ENCODE assay signal across 9 cellular contexts in the genomic region with DNA sequence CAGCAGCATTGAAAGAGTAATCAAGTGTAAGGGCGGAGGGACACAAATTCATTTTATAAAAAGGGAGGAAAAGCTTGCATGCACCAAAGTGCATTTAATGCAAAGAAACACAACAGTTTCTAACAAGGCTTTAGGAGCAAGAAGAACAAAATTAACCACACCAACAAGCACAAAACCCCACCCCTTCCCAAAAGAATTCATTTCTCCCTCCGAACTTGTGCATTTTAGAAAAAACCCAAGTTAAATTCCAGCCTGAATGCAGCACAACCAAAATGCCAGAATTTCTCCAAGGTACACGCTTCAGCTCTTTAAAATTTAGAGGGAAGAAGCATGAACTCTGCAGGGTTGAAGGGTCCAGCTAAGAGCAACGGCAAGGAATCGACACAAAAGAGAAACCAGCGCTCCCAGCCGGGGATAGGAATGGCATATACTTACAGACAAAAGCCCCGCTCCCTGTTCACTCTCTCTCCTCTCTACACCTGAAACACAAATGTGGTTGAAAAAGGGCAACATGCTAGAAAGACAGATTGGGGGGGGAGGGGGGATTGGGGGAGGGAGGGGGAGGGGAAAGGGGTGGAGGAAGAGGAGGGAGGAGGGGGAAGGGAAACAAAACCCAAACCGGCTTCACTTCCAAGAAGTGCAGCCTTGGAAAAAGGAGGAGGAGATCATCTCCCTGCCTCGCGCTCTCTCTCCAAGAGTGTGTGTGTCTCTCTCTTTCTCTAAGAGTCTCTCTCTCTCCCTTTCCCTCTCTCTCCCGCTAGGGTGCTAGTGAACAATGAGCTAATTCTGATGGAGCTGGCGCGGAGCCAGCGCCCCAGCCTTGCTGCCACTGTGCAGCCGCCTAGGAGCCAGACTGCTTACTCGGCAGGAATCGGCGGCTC. TPM values are rescaled to one million over a fixed set of nuclear protein-coding genes. Genes with fewer than 3 reads are reported as not detected.
DNase-seq lines count a peak whose midpoint lies in the region; ATAC-seq, FAIRE-seq and TF ChIP-seq lines count a peak whose summit lies in the region.
"Had no signal": no experiment of that assay in that cellular context is flagged by ENCODE, and none has a peak within 500 bp of the region (broad histone marks: within the 10 kb centered on the region; RNA-seq: fewer than 3 reads in every experiment).

A gene with protein sequence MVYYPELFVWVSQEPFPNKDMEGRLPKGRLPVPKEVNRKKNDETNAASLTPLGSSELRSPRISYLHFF (minus strand): TSS at position 494 of the 881 bp plus-strand sequence. CDS start 1,422 bp downstream, outside the sequence.

- H3K27ac ChIP-seq in HepG2 (ENCODE audit: extremely low read length, insufficient read depth, low read length) = peak within 1 kb of the TSS; percentile 96

- no peaks in the 10 kb centered on the region for H4K20me1 ChIP-seq in HepG2 (ENCODE audit: insufficient read depth, low read length)

- TF ChIP-seq CTCF in BE2C (IDR thresholded peaks at IDR 0.05; ENCODE audit: low read depth, low read length) = peak; percentile 62
- no peak for TF ChIP-seq CTCF in HepG2 (CRISPR knock-in tag; IDR thresholded peaks at IDR 0.05)

- CTCF ChIA-PET in HepG2 (lab: Yijun Ruan, JAX; ENCODE audit: low intra/inter-chr PET ratio, low total read pairs) = no interaction called here

- intact Hi-C loops in HepG2 (cut with micrococcal nuclease; ENCODE audit: unreplicated experiment) = loop anchor here (1.0 to 5.0 kb wide), 4 partner anchors 15 to 245 kb away; a partner anchor contains a TSS

- POLR2A ChIA-PET in HepG2 (lab: Yijun Ruan, JAX) = interaction anchor here (0.6 to 5.7 kb wide), 11 partner anchors 10 to 665 kb away, joined by 3 to 85 read pairs (median 5); a partner anchor contains a TSS

- TSS peak; percentile 64 for BruUV-seq in HepG2 (replicated peaks; lab: Mats Ljungman, UMichigan)

- 1% methylated on average over 19 of the region's 19 CpGs for WGBS in HepG2 (ENCODE audit: low lambda C conversion rate)

- TF ChIP-seq EP300 in HepG2 (IDR thresholded peaks at IDR 0.05; ENCODE audit: low read depth in 2 of 2, low read length in 2 of 2) = no peak; a peak in 1 of 4 replicates
- no peak for TF ChIP-seq EP300 in HepG2 (CRISPR knock-in tag; IDR thresholded peaks at IDR 0.05; ENCODE audit: borderline replicate concordance)

- H3K4me1 ChIP-seq in BE2C = no peaks in the 10 kb centered on the region; the same call in 1 of the 2 replicates
- H3K4me1 ChIP-seq in HepG2 (ENCODE audit: insufficient read depth, low read length) = peaks cover 39% of the 10 kb centered on the region

- H3K79me2 ChIP-seq in HepG2 (ENCODE audit: insufficient read depth, low read length) = peaks cover 15% of the 10 kb centered on the region

- H2AFZ ChIP-seq in HepG2 (ENCODE audit: low read length) = no peak within 1 kb of the TSS

- peak within 1 kb of the TSS; percentile 85 for H3K4me2 ChIP-seq in HepG2 (ENCODE audit: low read depth, low read length)

- H3K36me3 ChIP-seq in BE2C = peaks cover 6% of the 10 kb centered on the region; the same call in 1 of the 2 replicates
- no peaks in the 10 kb centered on the region for H3K36me3 ChIP-seq in HepG2 (replicated peaks in 1 of 2; ENCODE audit: control insufficient read depth in 1 of 2, insufficient read depth in 2 of 2, low read length in 2 of 2)

- H3K9me3 ChIP-seq in BE2C = no peaks in the 10 kb centered on the region
- H3K9me3 ChIP-seq in HepG2 (ENCODE audit: low read length) = no peaks in the 10 kb centered on the region

- H3K27me3 ChIP-seq in BE2C = no peaks in the 10 kb centered on the region
- H3K27me3 ChIP-seq in HepG2 (ENCODE audit: control insufficient read depth in 1 of 2, insufficient read depth in 2 of 2, low read length in 2 of 2) = peaks cover 0 to 5% of the 10 kb centered on the region in 2 experiments; a peak in 1 of 5 replicates

- DNase-seq in BE2C = peak; percentile 95
- peak; percentile 49 for DNase-seq in NCI-H510A (lab: John Stamatoyannopoulos, UW)
- DNase-seq in activated CD4-positive, alpha-beta T cell treated with anti-CD3 and anti-CD28 coated beads for 4 hours = peak; percentile 60 to 66
- DNase-seq in dermis blood vessel endothelial cell = peak; percentile 92
- DNase-seq in HepG2 (ENCODE audit: low spot score) = peak; percentile 90
- DNase-seq in stimulated activated CD4-positive, alpha-beta T cell treated with anti-CD3 and anti-CD28 coated beads, Interleukin-2, amount 100 ng/mL, for 4 hours (ENCODE audit: low read depth) = peak; percentile 61

- peak within 1 kb of the TSS; percentile 85 for H3K9ac ChIP-seq in HepG2 (ENCODE audit: insufficient read depth, low read depth, low read length)

- FAIRE-seq in HepG2 (lab: Jason Lieb, UNC) = peak; percentile 46
- FAIRE-seq: endometrium had no signal

- in situ Hi-C loops in HepG2 (cut with HindIII; ENCODE audit: extremely low pct_ligation_motif_present, low pct_unique_long_range_greater_than_20kb) = no loop called here

- H3K4me3 ChIP-seq in BE2C (ENCODE audit: low read depth, low read length) (peak within 1 kb of the TSS; percentile 98), HepG2 (replicated peaks in 1 of 3; ENCODE audit: insufficient read depth in 1 of 3, low read depth in 2 of 3, low read length in 3 of 3) (peak within 1 kb of the TSS; percentile 69 to 99 (median 83))

- peak; percentile 59 to 65 for TF ChIP-seq POLR2A in HepG2 (IDR thresholded peaks at IDR 0.05; ENCODE audit: insufficient read depth in 1 of 2, low read depth in 2 of 2, low read length in 2 of 2)

- ATAC-seq in GM19324 (IDR thresholded peaks at IDR 0.05; ENCODE audit: low FRiP score, unreplicated experiment) (peak; percentile 5), HG03457 (IDR thresholded peaks at IDR 0.05; ENCODE audit: unreplicated experiment) (peak; percentile 47), HepG2 (peak; percentile 79)

- TF ChIP-seq RAD21 in HepG2 (CRISPR knock-in tag; IDR thresholded peaks at IDR 0.05) = no peak; the same call in 1 of the 2 replicates

TF ChIP-seq in HepG2, 621 proteins besides CTCF, POLR2A, EP300 and RAD21 (continues in another document):
- TF ChIP-seq BRD4 (CRISPR knock-in tag; IDR thresholded peaks at IDR 0.05) (peak; percentile 12; the same call in 1 of the 2 replicates), KDM5B (CRISPR knock-in tag; IDR thresholded peaks at IDR 0.05; ENCODE audit: borderline replicate concordance) (no peak), ZNF75D (CRISPR knock-in tag; IDR thresholded peaks at IDR 0.05; ENCODE audit: borderline replicate concordance) (no peak), BCL6 (CRISPR knock-in tag; IDR thresholded peaks at IDR 0.05) (peak; percentile 2; the same call in 1 of the 2 replicates), RXRA (CRISPR knock-in tag; IDR thresholded peaks at IDR 0.05) (no peak), HMG20B (CRISPR knock-in tag; conservative IDR thresholded peaks at IDR 0.05) (0 out of 2 replicates have a peak, but pooled peaks have one; percentile 42), ZMYM4 (CRISPR knock-in tag; IDR thresholded peaks at IDR 0.05) (0 out of 2 replicates have a peak, but pooled peaks have one; percentile 20)
- TF ChIP-seq, protein P1, sequence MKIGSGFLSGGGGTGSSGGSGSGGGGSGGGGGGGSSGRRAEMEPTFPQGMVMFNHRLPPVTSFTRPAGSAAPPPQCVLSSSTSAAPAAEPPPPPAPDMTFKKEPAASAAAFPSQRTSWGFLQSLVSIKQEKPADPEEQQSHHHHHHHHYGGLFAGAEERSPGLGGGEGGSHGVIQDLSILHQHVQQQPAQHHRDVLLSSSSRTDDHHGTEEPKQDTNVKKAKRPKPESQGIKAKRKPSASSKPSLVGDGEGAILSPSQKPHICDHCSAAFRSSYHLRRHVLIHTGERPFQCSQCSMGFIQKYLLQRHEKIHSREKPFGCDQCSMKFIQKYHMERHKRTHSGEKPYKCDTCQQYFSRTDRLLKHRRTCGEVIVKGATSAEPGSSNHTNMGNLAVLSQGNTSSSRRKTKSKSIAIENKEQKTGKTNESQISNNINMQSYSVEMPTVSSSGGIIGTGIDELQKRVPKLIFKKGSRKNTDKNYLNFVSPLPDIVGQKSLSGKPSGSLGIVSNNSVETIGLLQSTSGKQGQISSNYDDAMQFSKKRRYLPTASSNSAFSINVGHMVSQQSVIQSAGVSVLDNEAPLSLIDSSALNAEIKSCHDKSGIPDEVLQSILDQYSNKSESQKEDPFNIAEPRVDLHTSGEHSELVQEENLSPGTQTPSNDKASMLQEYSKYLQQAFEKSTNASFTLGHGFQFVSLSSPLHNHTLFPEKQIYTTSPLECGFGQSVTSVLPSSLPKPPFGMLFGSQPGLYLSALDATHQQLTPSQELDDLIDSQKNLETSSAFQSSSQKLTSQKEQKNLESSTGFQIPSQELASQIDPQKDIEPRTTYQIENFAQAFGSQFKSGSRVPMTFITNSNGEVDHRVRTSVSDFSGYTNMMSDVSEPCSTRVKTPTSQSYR (CRISPR knock-in tag; IDR thresholded peaks at IDR 0.05; ENCODE audit: borderline replicate concordance) = peak; percentile 70; the same call in 1 of the 2 replicates

RNA-seq across cellular contexts. Expression of the gene that starts here (rescaled TPM):
- 77.7 TPM for polyA plus RNA-seq in BE2C (2012; ENCODE audit: insufficient read depth, insufficient read length, low read depth)
- total RNA-seq in dermis blood vessel endothelial cell = 24.9 and 39.0 TPM in 2 replicates
- total RNA-seq in HepG2 (2016; rRNA removed; fragmentation: Illumina TruSeq; extraction: Trizol) = 40.5 and 48.5 TPM in 2 replicates
- total RNA-seq in HepG2 (2016; cell fraction: cytosol; rRNA removed; fragmentation: Illumina TruSeq; extraction: Trizol; ENCODE audit: low read depth) = 18.2 and 18.5 TPM in 2 replicates
- 44.8 and 48.2 TPM in 2 replicates for total RNA-seq in HepG2 (2016; cell fraction: insoluble cytoplasmic fraction; rRNA removed; fragmentation: Illumina TruSeq; extraction: Trizol)
- 49.5 and 57.7 TPM in 2 replicates for total RNA-seq in HepG2 (2016; cell fraction: membrane; rRNA removed; fragmentation: Illumina TruSeq; extraction: Trizol)
- total RNA-seq in HepG2 (2016; cell fraction: nucleus; rRNA removed; fragmentation: Illumina TruSeq; extraction: Trizol) = 58.0 and 67.1 TPM in 2 replicates
- polyA plus RNA-seq in HepG2 (2011; rRNA removed) = 82.8 and 102 TPM in 2 replicates
- polyA plus RNA-seq in HepG2 (2011; cell fraction: cytosol; rRNA removed) = 49.1 and 88.7 TPM in 2 replicates
- polyA plus RNA-seq in HepG2 (2011; cell fraction: nucleus; rRNA removed) = 69.7 and 94.1 TPM in 2 replicates
- 38.1 and 86.3 TPM in 2 replicates for polyA plus RNA-seq in HepG2 (2012)
- 33.5 and 45.5 TPM in 2 replicates for polyA plus RNA-seq in HepG2 (2016; cell fraction: cytosol; fragmentation: Illumina TruSeq; extraction: Trizol; ENCODE audit: low read depth)
- 76.1 and 85.1 TPM in 2 replicates for polyA plus RNA-seq in HepG2 (2016; cell fraction: insoluble cytoplasmic fraction; fragmentation: Illumina TruSeq; extraction: Trizol; ENCODE audit: low read depth)
- polyA plus RNA-seq in HepG2 (2016; cell fraction: membrane; fragmentation: Illumina TruSeq; extraction: Trizol; ENCODE audit: low read depth) = 81.9 and 92.8 TPM in 2 replicates
- polyA plus RNA-seq in HepG2 (2016; cell fraction: nucleus; fragmentation: Illumina TruSeq; extraction: Trizol; ENCODE audit: insufficient read depth, low read depth) = 58.3 and 64.9 TPM in 2 replicates
- 2.7 and 49.0 TPM in 2 replicates for polyA minus RNA-seq in HepG2 (2011; rRNA and poly(A)+ RNA removed; ENCODE audit: low replicate concordance)
- 29.4 and 31.1 TPM in 2 replicates for polyA minus RNA-seq in HepG2 (2011; cell fraction: cytosol; rRNA and poly(A)+ RNA removed)
- polyA minus RNA-seq in HepG2 (2011; cell fraction: nucleus; rRNA and poly(A)+ RNA removed) = 280 and 293 TPM in 2 replicates

Comparison
In these comparisons a context has a peak if more than half of its experiments do, and no peak if none do; other contexts are left out.
1. Peak in every context shown above with its lines: DNase-seq, ATAC-seq, H3K4me3 ChIP-seq and H3K27ac ChIP-seq.
2. ATAC-seq: peak in every context shown above with its lines; median percentile 79 in HepG2; 47 in HG03457; 5 in GM19324.